13 cellular contexts compared by ENCODE assay signal in genomic region chr5:167030500-167031120, GRCh38. TPM values are rescaled to one million over a fixed set of nuclear protein-coding genes. Genes with fewer than 3 reads are reported as not detected.
DNase-seq lines count a peak whose midpoint lies in the region; TF ChIP-seq lines count a peak whose summit lies in the region.
"Had no signal": no experiment of that assay in that cellular context is flagged by ENCODE, and none has a peak within 500 bp of the region (broad histone marks: within the 10 kb centered on the region; RNA-seq: fewer than 3 reads in every experiment).

No MANE protein-coding gene starts in this region.

- H3K4me1 ChIP-seq in endodermal cell (ENCODE audit: control insufficient read depth, insufficient read depth, low read length) = no peaks in the 10 kb centered on the region
- no peaks in the 10 kb centered on the region for H3K4me1 ChIP-seq in neural progenitor cell
- H3K4me1 ChIP-seq: tibial artery had no signal

- no peaks in the 10 kb centered on the region for H3K36me3 ChIP-seq in endodermal cell (ENCODE audit: control insufficient read depth, insufficient read depth, low read length)
- H3K36me3 ChIP-seq in neural progenitor cell = no peaks in the 10 kb centered on the region
- H3K36me3 ChIP-seq: tibial artery had no signal

- peak; percentile 37 for DNase-seq in DMS 273 (lab: John Stamatoyannopoulos, UW; ENCODE audit: unreplicated experiment)
- DNase-seq in DMS 273 treated with DMSO at 0.1 percent for 48 hours (lab: John Stamatoyannopoulos, UW) = no peak
- peak; percentile 37 for DNase-seq in NAMALWA (ENCODE audit: low spot score)
- peak; percentile 94 for DNase-seq in endodermal cell
- DNase-seq in neural progenitor cell (ENCODE audit: low spot score) = peak; percentile 64
- DNase-seq in NCI-H2081 (lab: John Stamatoyannopoulos, UW) = no peak
- no peak for DNase-seq in C1 segment of cervical spinal cord (lab: John Stamatoyannopoulos, UW)
- DNase-seq in middle frontal gyrus (ENCODE audit: extremely low spot score, low spot score) = no peak
- DNase-seq: naive thymus-derived CD8-positive, alpha-beta T cell; NK-92 treated with Interleukin-12 subunit alpha and Interleukin-12 subunit beta, amount 100 ng/mL, for 24 hours; stimulated activated CD4-positive, alpha-beta T cell treated with anti-CD3 and anti-CD28 coated beads, Interleukin-2, amount 100 ng/mL, for 48 hours; tibial artery had no signal

- no peak overlapping the region for H3K4me3 ChIP-seq in endodermal cell (ENCODE audit: low read length)
- H3K4me3 ChIP-seq in neural progenitor cell = no peak overlapping the region
- H3K4me3 ChIP-seq: tibial artery had no signal

- H3K27ac Mint-ChIP-seq in endodermal cell (no peak overlapping the region), neural progenitor cell (no peak overlapping the region)
- H3K27ac Mint-ChIP-seq: activated naive CD8-positive, alpha-beta T cell; naive thymus-derived CD8-positive, alpha-beta T cell had no signal

- WGBS in endodermal cell (ENCODE audit: insufficient coverage in 1 of 2, insufficient read length in 1 of 2), 2 experiments = 80 to 87% methylated on average over 8 to 17 of the region's 17 CpGs

- H3K36me3 Mint-ChIP-seq in endodermal cell (ENCODE audit: low read depth) = no peaks in the 10 kb centered on the region
- peaks cover 2% of the 10 kb centered on the region for H3K36me3 Mint-ChIP-seq in neural progenitor cell
- H3K36me3 Mint-ChIP-seq: activated naive CD8-positive, alpha-beta T cell; naive thymus-derived CD8-positive, alpha-beta T cell had no signal

- H3K4me3 Mint-ChIP-seq in endodermal cell = no peak overlapping the region
- H3K4me3 Mint-ChIP-seq in neural progenitor cell = no peak overlapping the region
- H3K4me3 Mint-ChIP-seq: activated naive CD8-positive, alpha-beta T cell; naive thymus-derived CD8-positive, alpha-beta T cell had no signal

- H3K27me3 Mint-ChIP-seq in endodermal cell (ENCODE audit: insufficient read depth) (no peaks in the 10 kb centered on the region), neural progenitor cell (ENCODE audit: insufficient read depth, low read depth) (no peaks in the 10 kb centered on the region)
- H3K27me3 Mint-ChIP-seq: activated naive CD8-positive, alpha-beta T cell; naive thymus-derived CD8-positive, alpha-beta T cell had no signal

- no peaks in the 10 kb centered on the region for H3K9me3 Mint-ChIP-seq in endodermal cell
- no peaks in the 10 kb centered on the region for H3K9me3 Mint-ChIP-seq in neural progenitor cell

- H3K4me2 ChIP-seq in neural progenitor cell = no peak overlapping the region

- no peak overlapping the region for H3K9ac ChIP-seq in endodermal cell (ENCODE audit: extremely low read depth, low read length, poor library complexity, severe bottlenecking)
- H3K9ac ChIP-seq in neural progenitor cell = no peak overlapping the region

- no peaks in the 10 kb centered on the region for H4K20me1 ChIP-seq in neural progenitor cell (ENCODE audit: low read depth)

- H3K79me2 ChIP-seq in neural progenitor cell (ENCODE audit: low read depth) = no peaks in the 10 kb centered on the region

- H3K4me1 Mint-ChIP-seq in endodermal cell (peaks cover 4% of the 10 kb centered on the region), neural progenitor cell (peaks cover 8% of the 10 kb centered on the region)
- H3K4me1 Mint-ChIP-seq: naive thymus-derived CD8-positive, alpha-beta T cell had no signal

- H3F3A ChIP-seq in neural progenitor cell (ENCODE audit: low read depth) = no peaks in the 10 kb centered on the region

- H3K27ac ChIP-seq in endodermal cell (ENCODE audit: low read depth, low read length) = no peak overlapping the region
- no peak overlapping the region for H3K27ac ChIP-seq in neural progenitor cell
- H3K27ac ChIP-seq: tibial artery had no signal

- TF ChIP-seq CTCF in endodermal cell (conservative IDR thresholded peaks at IDR 0.05) (peak; percentile 89), neural progenitor cell (IDR thresholded peaks at IDR 0.05) (peak; percentile 60)

- peak overlapping the region; percentile 66 for H2AFZ ChIP-seq in neural progenitor cell (replicated peaks)

- no peaks in the 10 kb centered on the region for H3K27me3 ChIP-seq in endodermal cell (ENCODE audit: control insufficient read depth, insufficient read depth, low read length, poor library complexity, severe bottlenecking)
- no peaks in the 10 kb centered on the region for H3K27me3 ChIP-seq in neural progenitor cell

- H3K9me3 ChIP-seq in endodermal cell (ENCODE audit: control insufficient read depth, low read length) = no peaks in the 10 kb centered on the region
- H3K9me3 ChIP-seq in neural progenitor cell (ENCODE audit: low read depth) = no peaks in the 10 kb centered on the region
- H3K9me3 ChIP-seq: tibial artery had no signal

RNA-seq across cellular contexts. Expression of gene TENM2, which starts 51.8 kb away (rescaled TPM):
- 1 to 10 TPM; 1.4 to 4.3 TPM for total RNA-seq in endodermal cell
- 13.6 TPM for polyA plus RNA-seq in endodermal cell (2013, experiment 1 of 2)
- 11.1 TPM for polyA plus RNA-seq in endodermal cell (2013, experiment 2 of 2)
- total RNA-seq in neural progenitor cell (ENCODE audit: low replicate concordance) = 0.95 and 2.2 TPM in 2 replicates
- total RNA-seq: naive thymus-derived CD8-positive, alpha-beta T cell had no signal
- polyA plus RNA-seq: naive thymus-derived CD8-positive, alpha-beta T cell had no signal

Comparison
In these comparisons a context has a peak if more than half of its experiments do, and no peak if none do; other contexts are left out.
1. DNase-seq: peak in DMS 273 (single experiment), NAMALWA (single experiment), endodermal cell (single experiment) and neural progenitor cell (single experiment); none in DMS 273 treated with DMSO at 0.1 percent for 48 hours (single experiment), NCI-H2081 (0 of 2), C1 segment of cervical spinal cord (0 of 14) and middle frontal gyrus (single experiment).